ENCODE assay signal across 12 cellular contexts in genomic region chr11:117816846-117817212, GRCh38. TPM values are rescaled to one million over a fixed set of nuclear protein-coding genes. Genes with fewer than 3 reads are reported as not detected.
DNase-seq lines count a peak whose midpoint lies in the region; ATAC-seq and TF ChIP-seq lines count a peak whose summit lies in the region.
"Had no signal": no experiment of that assay in that cellular context is flagged by ENCODE, and none has a peak within 500 bp of the region (broad histone marks: within the 10 kb centered on the region; RNA-seq: fewer than 3 reads in every experiment).

No MANE protein-coding gene starts in this region.

- H3K9me3 Mint-ChIP-seq in CD8-positive, alpha-beta memory T cell: no peaks in the 10 kb centered on the region
- no peaks in the 10 kb centered on the region for H3K9me3 Mint-ChIP-seq in chondrocyte (ENCODE audit: low read depth)

- no peak overlapping the region for H3K4ac ChIP-seq in neuronal stem cell (ENCODE audit: low read length)

- no peaks in the 10 kb centered on the region for H3K27me3 ChIP-seq in CD8-positive, alpha-beta memory T cell (ENCODE audit: insufficient read depth, low read length, poor library complexity, severe bottlenecking)
- H3K27me3 ChIP-seq in neuronal stem cell (ENCODE audit: control insufficient read depth in 3 of 3, insufficient read depth in 3 of 3, low read depth in 1 of 3, low read length in 3 of 3): peaks cover 0 to 19% (median 0%) of the 10 kb centered on the region in 3 experiments
- H3K27me3 ChIP-seq: brain microvascular endothelial cell had no signal

- H3K4me3 Mint-ChIP-seq in CD8-positive, alpha-beta memory T cell: no peak overlapping the region
- no peak overlapping the region for H3K4me3 Mint-ChIP-seq in chondrocyte (ENCODE audit: unreplicated experiment)

- H3K4me2 ChIP-seq in neuronal stem cell (ENCODE audit: insufficient read depth, low read length, poor library complexity, severe bottlenecking): no peak overlapping the region

- H2BK15ac ChIP-seq in neuronal stem cell (ENCODE audit: low read length): peak overlapping the region; percentile 77

- H3K36me3 ChIP-seq in CD8-positive, alpha-beta memory T cell (ENCODE audit: insufficient read depth, low read length): no peaks in the 10 kb centered on the region
- H3K36me3 ChIP-seq in neuronal stem cell (replicated peaks in 1 of 2; ENCODE audit: control insufficient read depth in 2 of 2, insufficient read depth in 2 of 2, low read length in 2 of 2): no peaks in the 10 kb centered on the region
- H3K36me3 ChIP-seq: brain microvascular endothelial cell, HAP-1 had no signal

- no peak for TF ChIP-seq CTCF in chondrocyte (IDR thresholded peaks at IDR 0.05)

- peak overlapping the region; percentile 98 for H2AK5ac ChIP-seq in neuronal stem cell (ENCODE audit: low read depth, low read length)

- POLR2A ChIA-PET in CD8-positive, alpha-beta memory T cell (lab: Charles Lee): interaction anchor here (0.8 to 2.2 kb wide), 2 partner anchors 8 to 9 kb away, joined by 3 to 11 read pairs; no protein-coding TSS in a partner anchor

- H3K4me1 ChIP-seq in CD8-positive, alpha-beta memory T cell (ENCODE audit: insufficient read depth, low read length): peaks cover 49% of the 10 kb centered on the region
- H3K4me1 ChIP-seq in neuronal stem cell (ENCODE audit: control insufficient read depth in 2 of 2, insufficient read depth in 1 of 2, low read depth in 1 of 2, low read length in 2 of 2): peaks cover 20 to 29% of the 10 kb centered on the region in 2 donors

- no peak overlapping the region for H3K14ac ChIP-seq in neuronal stem cell (ENCODE audit: low read length)

- no peak overlapping the region for H4K91ac ChIP-seq in neuronal stem cell (ENCODE audit: low read depth, low read length, poor library complexity)

- H2BK5ac ChIP-seq in neuronal stem cell (ENCODE audit: low read length): peak overlapping the region; percentile 85

- DNase-seq in CD8-positive, alpha-beta memory T cell: no peak
- peak; percentile 49 for DNase-seq in HK-2 (ENCODE audit: unreplicated experiment)
- DNase-seq in chondrocyte (ENCODE audit: low spot score): peak; percentile 68
- no peak for DNase-seq in neuronal stem cell (ENCODE audit: low spot score)
- no peak for DNase-seq in NCI-H2227 (lab: John Stamatoyannopoulos, UW; ENCODE audit: unreplicated experiment)
- no peak for DNase-seq in DMS79 treated with DMSO at 0.1 percent for 48 hours (lab: John Stamatoyannopoulos, UW)
- DNase-seq: GF-D8, occipital lobe had no signal

- H2AFZ ChIP-seq in neuronal stem cell (ENCODE audit: low read length): peak overlapping the region; percentile 77

- peak overlapping the region; percentile 86 for H3K18ac ChIP-seq in neuronal stem cell (ENCODE audit: low read length)

- H3K4me3 ChIP-seq in CD8-positive, alpha-beta memory T cell (ENCODE audit: low read length): no peak overlapping the region
- no peak overlapping the region for H3K4me3 ChIP-seq in neuronal stem cell (ENCODE audit: low read length in 2 of 2)

- no peak overlapping the region for H3K9ac ChIP-seq in neuronal stem cell (ENCODE audit: low read depth, low read length, poor library complexity)

- H2BK12ac ChIP-seq in neuronal stem cell (ENCODE audit: low read length): peak overlapping the region; percentile 75

- H2BK120ac ChIP-seq in neuronal stem cell (ENCODE audit: low read depth, low read length): peak overlapping the region; percentile 27

- H3K27ac ChIP-seq in CD8-positive, alpha-beta memory T cell (ENCODE audit: low read depth, low read length): no peak overlapping the region
- no peak overlapping the region for H3K27ac ChIP-seq in neuronal stem cell (replicated peaks; ENCODE audit: low read length)
- H3K27ac ChIP-seq: brain microvascular endothelial cell had no signal

- H3K27me3 Mint-ChIP-seq in CD8-positive, alpha-beta memory T cell: peaks cover 0 to 1% of the 10 kb centered on the region in 2 donors
- H3K27me3 Mint-ChIP-seq in chondrocyte (ENCODE audit: low read depth): peaks cover 4% of the 10 kb centered on the region

- ATAC-seq in GM19023 (IDR thresholded peaks at IDR 0.05; ENCODE audit: unreplicated experiment) (no peak), HG02588 (IDR thresholded peaks at IDR 0.05; ENCODE audit: unreplicated experiment) (no peak)

- H3K23ac ChIP-seq in neuronal stem cell (ENCODE audit: low read depth, low read length, poor library complexity): peak overlapping the region; percentile 16

- peaks cover 33 to 55% (median 42%) of the 10 kb centered on the region in 3 donors for H3K4me1 Mint-ChIP-seq in CD8-positive, alpha-beta memory T cell
- H3K4me1 Mint-ChIP-seq in chondrocyte (ENCODE audit: low read depth): peaks cover 14% of the 10 kb centered on the region

- WGBS in neuronal stem cell (ENCODE audit: extremely low coverage in 2 of 2, insufficient read length in 2 of 2, insufficient replicate concordance in 1 of 2), 2 donors: no CpG with 5 or more reads among the region's 3 CpGs

- H3K36me3 Mint-ChIP-seq in CD8-positive, alpha-beta memory T cell: peaks cover 0 to 5% (median 0%) of the 10 kb centered on the region in 3 donors
- no peaks in the 10 kb centered on the region for H3K36me3 Mint-ChIP-seq in chondrocyte (ENCODE audit: low read depth)

- peak overlapping the region in 6 of 8 donors; percentile 16 to 94 (median 72) for H3K27ac Mint-ChIP-seq in CD8-positive, alpha-beta memory T cell
- no peak overlapping the region for H3K27ac Mint-ChIP-seq in chondrocyte (ENCODE audit: unreplicated experiment)

- H3K79me1 ChIP-seq in neuronal stem cell (ENCODE audit: low read depth, low read length): no peaks in the 10 kb centered on the region

- H3K9me3 ChIP-seq in CD8-positive, alpha-beta memory T cell (ENCODE audit: low read length): no peaks in the 10 kb centered on the region
- no peaks in the 10 kb centered on the region for H3K9me3 ChIP-seq in neuronal stem cell (replicated peaks in 1 of 2; ENCODE audit: control insufficient read depth in 2 of 2, insufficient read depth in 1 of 2, low read depth in 1 of 2, low read length in 2 of 2)
- H3K9me3 ChIP-seq: HAP-1 had no signal

- CTCF ChIA-PET in CD8-positive, alpha-beta memory T cell (lab: Charles Lee): interaction anchor here (1.0 to 15.2 kb wide), 24 partner anchors 9 to 489 kb away, joined by 3 to 255 read pairs (median 5); partner anchors contain the start of gene CEP164

- no peak overlapping the region for H4K8ac ChIP-seq in neuronal stem cell (ENCODE audit: low read depth, low read length)

RNA-seq across cellular contexts. Expression of gene FXYD2, which starts 7.7 kb away (rescaled TPM):
- 1 to 10 TPM; 5.4 to 8.0 TPM for total RNA-seq in CD8-positive, alpha-beta memory T cell
- polyA plus RNA-seq in CD8-positive, alpha-beta memory T cell: 67.9 TPM
- total RNA-seq in chondrocyte: not detected in 3 replicates
- polyA plus RNA-seq in neuronal stem cell (2013, experiment 1 of 2): 4.1 TPM
- 3.3 TPM for polyA plus RNA-seq in neuronal stem cell (2013, experiment 2 of 2)

RNA-seq across cellular contexts. Expression of gene DSCAML1, which starts 19.8 kb away (rescaled TPM):
- under 1 TPM; 0.48 to 0.91 TPM for total RNA-seq in CD8-positive, alpha-beta memory T cell
- polyA plus RNA-seq in CD8-positive, alpha-beta memory T cell: not detected
- not detected in 3 replicates for total RNA-seq in chondrocyte
- 0.47 TPM for polyA plus RNA-seq in neuronal stem cell (2013, experiment 1 of 2)
- polyA plus RNA-seq in neuronal stem cell (2013, experiment 2 of 2): 0.50 TPM

RNA-seq across cellular contexts. Expression of gene FXYD6, which starts 59.6 kb away (rescaled TPM):
- under 1 TPM in 1 of 2 experiments, not detected in 1; 0.11 TPM for total RNA-seq in CD8-positive, alpha-beta memory T cell
- not detected for polyA plus RNA-seq in CD8-positive, alpha-beta memory T cell
- 0.53 to 3.0 TPM (median 2.8 TPM) in 3 replicates for total RNA-seq in chondrocyte
- 291 TPM for polyA plus RNA-seq in neuronal stem cell (2013, experiment 1 of 2)
- 288 TPM for polyA plus RNA-seq in neuronal stem cell (2013, experiment 2 of 2)

Comparison
In these comparisons a context has a peak if more than half of its experiments do, and no peak if none do; other contexts are left out.
1. DNase-seq: peak in HK-2 (single experiment) and chondrocyte (single experiment); none in CD8-positive, alpha-beta memory T cell (0 of 5), neuronal stem cell (single experiment), NCI-H2227 (single experiment) and DMS79 treated with DMSO at 0.1 percent for 48 hours (single experiment).